8 cellular contexts compared by ENCODE assay signal in genomic region chr16:10743610-10744369, GRCh38.
A peak's percentile ranks its signal among the peaks of the same experiment; 100 is the strongest.
DNase-seq lines count a peak whose midpoint lies in the region; ATAC-seq lines count a peak whose summit lies in the region.

NUBP1 (plus strand) TSS chr16:10743842; CDS start chr16:10743864, 22 bp downstream.

- peak; percentile 90 for ATAC-seq in GM19023 (IDR thresholded peaks at IDR 0.05; ENCODE audit: unreplicated experiment)
- peak; percentile 81 for ATAC-seq in HG03280 (IDR thresholded peaks at IDR 0.05; ENCODE audit: unreplicated experiment)
- peak; percentile 90 to 93 for ATAC-seq in activated CD4-positive, CD25-positive, alpha-beta regulatory T cell treated with anti-CD3 and anti-CD28 coated beads, Interleukin-2, amount 50 U/mL, for 24 hours

- DNase-seq in AG08396 (ENCODE audit: low spot score): peak; percentile 96
- DNase-seq in NCI-H446 (lab: John Stamatoyannopoulos, UW): peak; percentile 94 to 96
- peak; percentile 99 for DNase-seq in cerebellar cortex (ENCODE audit: low spot score)
- DNase-seq in islet precursor cell: peak; percentile 100
- DNase-seq in stimulated activated CD4-positive, alpha-beta T cell treated with anti-CD3 and anti-CD28 coated beads, Interleukin-12 subunit alpha, Interleukin-12 subunit beta, amount 100 ng/mL, for 48 hours (ENCODE audit: low read depth in 2 of 3, low spot score in 1 of 3): peak; percentile 99 to 100 (median 99)

Comparison
In these comparisons a context has a peak if more than half of its experiments do, and no peak if none do; other contexts are left out.
1. Peak in every context shown above with its lines: DNase-seq and ATAC-seq.